ENCODE assay signal across 12 cellular contexts in the genomic region with DNA sequence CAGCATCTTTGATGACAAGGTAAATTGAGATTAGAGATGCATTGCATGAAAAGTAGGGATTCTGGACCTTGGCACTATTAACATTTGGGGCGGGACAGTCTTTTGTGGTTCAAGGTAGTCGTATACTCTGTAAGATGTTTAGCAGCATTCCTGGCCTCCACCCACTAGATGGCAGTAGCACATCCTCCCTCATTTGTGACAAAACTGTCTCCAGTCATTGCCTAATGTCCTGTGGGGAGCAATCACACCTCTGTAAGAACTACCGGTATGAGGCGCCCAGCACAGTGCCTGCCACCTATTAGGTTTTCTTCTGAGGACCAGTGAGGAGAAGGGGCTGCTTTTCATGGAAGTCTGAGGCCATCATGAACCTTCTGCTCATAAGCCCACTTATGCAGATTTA.
DNase-seq lines count a peak whose midpoint lies in the region; ATAC-seq and TF ChIP-seq lines count a peak whose summit lies in the region.
"Had no signal": no experiment of that assay in that cellular context is flagged by ENCODE, and none has a peak within 500 bp of the region (broad histone marks: within the 10 kb centered on the region; RNA-seq: fewer than 3 reads in every experiment).

No MANE protein-coding gene starts in this region.

- H3K9ac ChIP-seq in neural progenitor cell, result no peak overlapping the region

- in situ Hi-C loops in SK-MEL-5 (cut with HindIII; ENCODE audit: low pct_unique_long_range_greater_than_20kb, low sequenced_read_pairs), result no loop called here

- H3K9me3 Mint-ChIP-seq in neural progenitor cell, result peaks cover 5% of the 10 kb centered on the region
- peaks cover 8% of the 10 kb centered on the region for H3K9me3 Mint-ChIP-seq in stimulated activated memory B cell treated with anti-CD40 and anti-IgM and Interleukin-4, amounts not matched to agents 10 μg/mL and 1 μg/mL and 100 μg/mL, for 72 hours

- H2AFZ ChIP-seq in neural progenitor cell (replicated peaks), result no peak overlapping the region

- H3F3A ChIP-seq in neural progenitor cell (ENCODE audit: low read depth), result no peaks in the 10 kb centered on the region

- TF ChIP-seq CTCF in HFF-Myc (IDR thresholded peaks at IDR 0.05; ENCODE audit: low read depth, low read length, missing control alignments), result peak; percentile 21
- peak; percentile 49 for TF ChIP-seq CTCF in neural progenitor cell (IDR thresholded peaks at IDR 0.05)

- H4K20me1 ChIP-seq in neural progenitor cell (ENCODE audit: low read depth), result no peaks in the 10 kb centered on the region

- H3K4me3 Mint-ChIP-seq in neural progenitor cell, result no peak overlapping the region
- H3K4me3 Mint-ChIP-seq in stimulated activated memory B cell treated with anti-CD40 and anti-IgM and Interleukin-4, amounts not matched to agents 10 μg/mL and 1 μg/mL and 100 μg/mL, for 72 hours, result no peak overlapping the region

- H3K27ac Mint-ChIP-seq in neural progenitor cell, result no peak overlapping the region
- H3K27ac Mint-ChIP-seq in stimulated activated memory B cell treated with anti-CD40 and anti-IgM and Interleukin-4, amounts not matched to agents 10 μg/mL and 1 μg/mL and 100 μg/mL, for 72 hours, result no peak overlapping the region

- no peaks in the 10 kb centered on the region for H3K36me3 ChIP-seq in neural progenitor cell
- H3K36me3 ChIP-seq: sigmoid colon had no signal

- H3K4me1 ChIP-seq in neural progenitor cell, result peaks cover 11% of the 10 kb centered on the region
- H3K4me1 ChIP-seq: sigmoid colon had no signal

- DNase-seq in NCI-H82 (lab: John Stamatoyannopoulos, UW) (peak; percentile 61), NCI-H82 treated with DMSO at 0.1 percent for 48 hours (lab: John Stamatoyannopoulos, UW; ENCODE audit: unreplicated experiment) (no peak), HFF-Myc (ENCODE audit: extremely low read depth, low read depth) (no peak), SK-MEL-5 (ENCODE audit: low read depth, low spot score) (peak; percentile 46), neural progenitor cell (ENCODE audit: low spot score) (no peak)
- DNase-seq: HCEC 1CT, left ventricle myocardium superior, sigmoid colon had no signal

- H3K4me3 ChIP-seq in HFF-Myc (replicated peaks; ENCODE audit: low read depth, low read length), result no peak overlapping the region
- H3K4me3 ChIP-seq in neural progenitor cell, result no peak overlapping the region
- H3K4me3 ChIP-seq: sigmoid colon had no signal

- peaks cover 28% of the 10 kb centered on the region for H3K4me1 Mint-ChIP-seq in neural progenitor cell
- no peaks in the 10 kb centered on the region for H3K4me1 Mint-ChIP-seq in stimulated activated memory B cell treated with anti-CD40 and anti-IgM and Interleukin-4, amounts not matched to agents 10 μg/mL and 1 μg/mL and 100 μg/mL, for 72 hours

- no peaks in the 10 kb centered on the region for H3K27me3 ChIP-seq in neural progenitor cell

- no peaks in the 10 kb centered on the region for H3K9me3 ChIP-seq in neural progenitor cell (ENCODE audit: low read depth)
- H3K9me3 ChIP-seq: sigmoid colon had no signal

- H3K27me3 Mint-ChIP-seq in neural progenitor cell (ENCODE audit: insufficient read depth, low read depth), result peaks cover 10% of the 10 kb centered on the region
- H3K27me3 Mint-ChIP-seq in stimulated activated memory B cell treated with anti-CD40 and anti-IgM and Interleukin-4, amounts not matched to agents 10 μg/mL and 1 μg/mL and 100 μg/mL, for 72 hours, result no peaks in the 10 kb centered on the region

- no peaks in the 10 kb centered on the region for H3K79me2 ChIP-seq in neural progenitor cell (ENCODE audit: low read depth)

- H3K36me3 Mint-ChIP-seq in neural progenitor cell, result no peaks in the 10 kb centered on the region
- H3K36me3 Mint-ChIP-seq in stimulated activated memory B cell treated with anti-CD40 and anti-IgM and Interleukin-4, amounts not matched to agents 10 μg/mL and 1 μg/mL and 100 μg/mL, for 72 hours, result no peaks in the 10 kb centered on the region

- no peak overlapping the region for H3K27ac ChIP-seq in neural progenitor cell
- H3K27ac ChIP-seq: sigmoid colon had no signal

- no peak overlapping the region for H3K4me2 ChIP-seq in neural progenitor cell

- ATAC-seq in GM18520 (IDR thresholded peaks at IDR 0.05; ENCODE audit: unreplicated experiment) (no peak), GM19395 (IDR thresholded peaks at IDR 0.05; ENCODE audit: unreplicated experiment) (no peak)
- no peak for ATAC-seq in stimulated activated memory B cell treated with anti-CD40 and anti-IgM and Interleukin-4, amounts not matched to agents 10 μg/mL and 1 μg/mL and 100 μg/mL, for 72 hours
- ATAC-seq: activated CD4-positive, CD25-positive, alpha-beta regulatory T cell treated with anti-CD3 and anti-CD28 coated beads, Interleukin-2, amount 50 U/mL, for 24 hours; left ventricle myocardium superior had no signal

Comparison
In these comparisons a context has a peak if more than half of its experiments do, and no peak if none do; other contexts are left out.
1. DNase-seq: peak in NCI-H82 (single experiment) and SK-MEL-5 (single experiment); none in NCI-H82 treated with DMSO at 0.1 percent for 48 hours (single experiment), HFF-Myc (single experiment) and neural progenitor cell (single experiment).